Comparison of ENCODE assay signal across 10 cellular contexts in genomic region chr9:4235951-4236804, GRCh38.
A peak's percentile ranks its signal among the peaks of the same experiment; 100 is the strongest.
DNase-seq lines count a peak whose midpoint lies in the region; ATAC-seq, FAIRE-seq and TF ChIP-seq lines count a peak whose summit lies in the region.
"Had no signal": no experiment of that assay in that cellular context is flagged by ENCODE, and none has a peak within 500 bp of the region (broad histone marks: within the 10 kb centered on the region; RNA-seq: fewer than 3 reads in every experiment).

No MANE protein-coding gene starts in this region.

- ATAC-seq in HG02763 (IDR thresholded peaks at IDR 0.05; ENCODE audit: unreplicated experiment), result no peak

- peaks cover 84% of the 10 kb centered on the region for H3K79me2 ChIP-seq in neural progenitor cell (ENCODE audit: low read depth)

- H3K4me1 Mint-ChIP-seq in neural progenitor cell, result peaks cover 26% of the 10 kb centered on the region

- FAIRE-seq in endometrium (lab: Jason Lieb, UNC), result peak; percentile 97

- DNase-seq in GM03348 (ENCODE audit: low spot score) (peak; percentile 66), NCI-H69 (lab: John Stamatoyannopoulos, UW) (peak; percentile 17), neural progenitor cell (ENCODE audit: low spot score) (no peak), HuH-7.5 (ENCODE audit: low spot score) (no peak), DMS114 treated with DMSO at 0.1 percent for 48 hours (lab: John Stamatoyannopoulos, UW; ENCODE audit: unreplicated experiment) (no peak)
- DNase-seq in stimulated activated CD4-positive, alpha-beta T cell treated with anti-CD3 and anti-CD28 coated beads, Interleukin-1b, Interleukin-23, amount 100 ng/mL, for 48 hours, result no peak
- DNase-seq: ovary had no signal

- no peak overlapping the region for H3K9ac ChIP-seq in neural progenitor cell

- H3K9me3 Mint-ChIP-seq in neural progenitor cell, result peaks cover 32% of the 10 kb centered on the region
- H3K9me3 Mint-ChIP-seq: central memory CD8-positive, alpha-beta T cell had no signal

- H2AFZ ChIP-seq in neural progenitor cell (replicated peaks), result no peak overlapping the region

- peaks cover 26% of the 10 kb centered on the region for H3K4me1 ChIP-seq in neural progenitor cell

- no peaks in the 10 kb centered on the region for H3K27me3 ChIP-seq in neural progenitor cell
- H3K27me3 ChIP-seq: ovary had no signal

- H3K4me3 Mint-ChIP-seq in neural progenitor cell, result no peak overlapping the region
- H3K4me3 Mint-ChIP-seq: central memory CD8-positive, alpha-beta T cell had no signal

- H3K9me3 ChIP-seq in neural progenitor cell (ENCODE audit: low read depth), result no peaks in the 10 kb centered on the region
- H3K9me3 ChIP-seq: ovary had no signal

- H3K4me3 ChIP-seq in neural progenitor cell, result no peak overlapping the region
- H3K4me3 ChIP-seq: ovary had no signal

- H3K4me2 ChIP-seq in neural progenitor cell, result no peak overlapping the region

- H3K27me3 Mint-ChIP-seq in neural progenitor cell (ENCODE audit: insufficient read depth, low read depth), result no peaks in the 10 kb centered on the region
- H3K27me3 Mint-ChIP-seq: central memory CD8-positive, alpha-beta T cell had no signal

- no peaks in the 10 kb centered on the region for H4K20me1 ChIP-seq in neural progenitor cell (ENCODE audit: low read depth)

- H3K27ac Mint-ChIP-seq in neural progenitor cell, result no peak overlapping the region

- peaks cover 25% of the 10 kb centered on the region for H3F3A ChIP-seq in neural progenitor cell (ENCODE audit: low read depth)

- H3K36me3 ChIP-seq in neural progenitor cell, result peaks cover 8% of the 10 kb centered on the region
- H3K36me3 ChIP-seq: ovary had no signal

- peak overlapping the region; percentile 42 for H3K27ac ChIP-seq in neural progenitor cell

- TF ChIP-seq CTCF in neural progenitor cell (IDR thresholded peaks at IDR 0.05), result no peak

- H3K36me3 Mint-ChIP-seq in neural progenitor cell, result peaks cover 46% of the 10 kb centered on the region

Comparison
In these comparisons a context has a peak if more than half of its experiments do, and no peak if none do; other contexts are left out.
1. DNase-seq: peak in GM03348 (single experiment) and NCI-H69 (single experiment); none in neural progenitor cell (single experiment), HuH-7.5 (single experiment), DMS114 treated with DMSO at 0.1 percent for 48 hours (single experiment) and stimulated activated CD4-positive, alpha-beta T cell treated with anti-CD3 and anti-CD28 coated beads, Interleukin-1b, Interleukin-23, amount 100 ng/mL, for 48 hours (single experiment).